In genomic region chr2:87691899-87692592, GRCh38 we compare ENCODE assay signal across 9 cellular contexts. TPM values are rescaled to one million over a fixed set of nuclear protein-coding genes. Genes with fewer than 3 reads are reported as not detected.
DNase-seq lines count a peak whose midpoint lies in the region; ATAC-seq and TF ChIP-seq lines count a peak whose summit lies in the region.
"Not testable (repeated sequence)": the region's sequence is repeated elsewhere in the genome, so short reads cannot be mapped to it uniquely, and the experiment has no call there.
"Had no signal": no experiment of that assay in that cellular context is flagged by ENCODE, and none has a peak within 500 bp of the region (broad histone marks: within the 10 kb centered on the region; RNA-seq: fewer than 3 reads in every experiment).

No MANE protein-coding gene starts in this region.

- not testable (repeated sequence) for H3K36me3 ChIP-seq in Karpas-422 (ENCODE audit: insufficient read depth, low read length); endodermal cell (ENCODE audit: control insufficient read depth, insufficient read depth, low read length)

- DNase-seq in Karpas-422 (peak; percentile 11), endodermal cell (peak; percentile 6), osteocyte (ENCODE audit: extremely low spot score, unreplicated experiment) (peak; percentile 1)
- not testable (repeated sequence) for DNase-seq in activated CD4-positive, alpha-beta T cell treated with anti-CD3 and anti-CD28 coated beads, Interleukin-2, amount 10 ng/mL, durations not matched to agents 24 days and 14 days; activated naive CD8-positive, alpha-beta T cell treated with anti-CD3 and anti-CD28 coated beads for 36 hours; stimulated activated naive CD8-positive, alpha-beta T cell treated with anti-CD3 and anti-CD28 coated beads, Interleukin-15, amount 100 ng/mL, for 72 hours

- not testable (repeated sequence) for H3K4me1 ChIP-seq in Karpas-422 (ENCODE audit: low read length); endodermal cell (ENCODE audit: control insufficient read depth, insufficient read depth, low read length)

- not testable (repeated sequence) for H3K9ac ChIP-seq in Karpas-422 (ENCODE audit: low read length); endodermal cell (ENCODE audit: extremely low read depth, low read length, poor library complexity, severe bottlenecking)

- not testable (repeated sequence) for H3K27ac ChIP-seq in Karpas-422 (ENCODE audit: low read length); endodermal cell (ENCODE audit: low read depth, low read length)

- not testable (repeated sequence) for TF ChIP-seq CTCF in endodermal cell (conservative IDR thresholded peaks at IDR 0.05); osteocyte (IDR thresholded peaks at IDR 0.05)

- not testable (repeated sequence) for H3K79me2 ChIP-seq in Karpas-422 (ENCODE audit: low read length)

- H3K9me3 Mint-ChIP-seq in activated CD4-positive, alpha-beta T cell treated with anti-CD3 and anti-CD28 coated beads, Interleukin-2, amount 10 ng/mL, durations not matched to agents 24 days and 14 days; activated T-helper 17 cell treated with anti-CD3 and anti-CD28 coated beads, Interleukin-2, amount 50 U/mL, for 72 hours; activated naive CD8-positive, alpha-beta T cell treated with anti-CD3 and anti-CD28 coated beads for 36 hours; endodermal cell; osteocyte (ENCODE audit: unreplicated experiment); stimulated activated naive CD8-positive, alpha-beta T cell treated with anti-CD3 and anti-CD28 coated beads, Interleukin-15, amount 100 ng/mL, for 72 hours: not testable (repeated sequence)

- peak overlapping the region; percentile 52 for H3K4me3 Mint-ChIP-seq in activated CD4-positive, alpha-beta T cell treated with anti-CD3 and anti-CD28 coated beads, Interleukin-2, amount 10 ng/mL, durations not matched to agents 24 days and 14 days
- peak overlapping the region; percentile 26 for H3K4me3 Mint-ChIP-seq in activated T-helper 17 cell treated with anti-CD3 and anti-CD28 coated beads, Interleukin-2, amount 50 U/mL, for 72 hours
- not testable (repeated sequence) for H3K4me3 Mint-ChIP-seq in activated naive CD8-positive, alpha-beta T cell treated with anti-CD3 and anti-CD28 coated beads for 36 hours; endodermal cell; osteocyte (ENCODE audit: unreplicated experiment); stimulated activated naive CD8-positive, alpha-beta T cell treated with anti-CD3 and anti-CD28 coated beads, Interleukin-15, amount 100 ng/mL, for 72 hours

- H3K9me2 ChIP-seq in Karpas-422 (replicated peaks; ENCODE audit: insufficient read depth, low read length), result not testable (repeated sequence)

- not testable (repeated sequence) for H3K4me2 ChIP-seq in Karpas-422 (ENCODE audit: low read depth, low read length, poor library complexity, severe bottlenecking)

- ATAC-seq in activated T-helper 17 cell treated with anti-CD3 and anti-CD28 coated beads, Interleukin-2, amount 50 U/mL, for 72 hours (replicated peaks), result peak; percentile 76
- ATAC-seq in stimulated activated naive CD8-positive, alpha-beta T cell treated with anti-CD3 and anti-CD28 coated beads, Interleukin-15, amount 100 ng/mL, for 72 hours, result peak; percentile 90

- H3K36me3 Mint-ChIP-seq in activated CD4-positive, alpha-beta T cell treated with anti-CD3 and anti-CD28 coated beads, Interleukin-2, amount 10 ng/mL, durations not matched to agents 24 days and 14 days (ENCODE audit: low read depth); activated T-helper 17 cell treated with anti-CD3 and anti-CD28 coated beads, Interleukin-2, amount 50 U/mL, for 72 hours (ENCODE audit: low read depth); activated naive CD8-positive, alpha-beta T cell treated with anti-CD3 and anti-CD28 coated beads for 36 hours; endodermal cell (ENCODE audit: low read depth); osteocyte (ENCODE audit: unreplicated experiment): not testable (repeated sequence)

- peak overlapping the region; percentile 94 for H3K27ac Mint-ChIP-seq in activated CD4-positive, alpha-beta T cell treated with anti-CD3 and anti-CD28 coated beads, Interleukin-2, amount 10 ng/mL, durations not matched to agents 24 days and 14 days
- H3K27ac Mint-ChIP-seq in activated T-helper 17 cell treated with anti-CD3 and anti-CD28 coated beads, Interleukin-2, amount 50 U/mL, for 72 hours; endodermal cell; osteocyte (ENCODE audit: unreplicated experiment): not testable (repeated sequence)
- peak overlapping the region; percentile 25 for H3K27ac Mint-ChIP-seq in activated naive CD8-positive, alpha-beta T cell treated with anti-CD3 and anti-CD28 coated beads for 36 hours
- H3K27ac Mint-ChIP-seq in stimulated activated naive CD8-positive, alpha-beta T cell treated with anti-CD3 and anti-CD28 coated beads, Interleukin-15, amount 100 ng/mL, for 72 hours, result peak overlapping the region in 1 of 2 donors; percentile 27

- not testable (repeated sequence) for H4K20me1 ChIP-seq in Karpas-422 (ENCODE audit: insufficient read depth, low read depth, low read length)

- H3K4me3 ChIP-seq in Karpas-422 (ENCODE audit: low read length); endodermal cell (ENCODE audit: low read length): not testable (repeated sequence)

- not testable (repeated sequence) for H3K9me3 ChIP-seq in Karpas-422 (ENCODE audit: low read length); endodermal cell (ENCODE audit: control insufficient read depth, low read length)

- not testable (repeated sequence) for H3K27me3 ChIP-seq in Karpas-422 (ENCODE audit: low read length); endodermal cell (ENCODE audit: control insufficient read depth, insufficient read depth, low read length, poor library complexity, severe bottlenecking)

- H3K4me1 Mint-ChIP-seq in activated CD4-positive, alpha-beta T cell treated with anti-CD3 and anti-CD28 coated beads, Interleukin-2, amount 10 ng/mL, durations not matched to agents 24 days and 14 days; activated T-helper 17 cell treated with anti-CD3 and anti-CD28 coated beads, Interleukin-2, amount 50 U/mL, for 72 hours; activated naive CD8-positive, alpha-beta T cell treated with anti-CD3 and anti-CD28 coated beads for 36 hours; endodermal cell; osteocyte (ENCODE audit: unreplicated experiment): not testable (repeated sequence)
- peaks cover 12% of the 10 kb centered on the region for H3K4me1 Mint-ChIP-seq in stimulated activated naive CD8-positive, alpha-beta T cell treated with anti-CD3 and anti-CD28 coated beads, Interleukin-15, amount 100 ng/mL, for 72 hours

- intact Hi-C loops in activated CD4-positive, alpha-beta T cell treated with anti-CD3 and anti-CD28 coated beads, Interleukin-2, amount 10 ng/mL, durations not matched to agents 24 days and 14 days (cut with micrococcal nuclease), result not testable (repeated sequence)

- not testable (repeated sequence) for H3K27me3 Mint-ChIP-seq in activated CD4-positive, alpha-beta T cell treated with anti-CD3 and anti-CD28 coated beads, Interleukin-2, amount 10 ng/mL, durations not matched to agents 24 days and 14 days; activated T-helper 17 cell treated with anti-CD3 and anti-CD28 coated beads, Interleukin-2, amount 50 U/mL, for 72 hours; activated naive CD8-positive, alpha-beta T cell treated with anti-CD3 and anti-CD28 coated beads for 36 hours; endodermal cell (ENCODE audit: insufficient read depth); osteocyte (ENCODE audit: unreplicated experiment); stimulated activated naive CD8-positive, alpha-beta T cell treated with anti-CD3 and anti-CD28 coated beads, Interleukin-15, amount 100 ng/mL, for 72 hours

- WGBS in endodermal cell (ENCODE audit: insufficient coverage in 1 of 2, insufficient read length in 1 of 2), 2 experiments, result no CpG with 5 or more reads among the region's 1 CpG

- not testable (repeated sequence) for H2AFZ ChIP-seq in Karpas-422 (ENCODE audit: low read length)

RNA-seq across cellular contexts. Expression of gene PLGLB2, which starts 55.8 kb away (rescaled TPM):
- total RNA-seq in Karpas-422 (2014; rRNA removed; shearing (Covaris generic); ENCODE audit: low replicate concordance), result 3.2 and 11.1 TPM in 2 replicates
- total RNA-seq in activated CD4-positive, alpha-beta T cell treated with anti-CD3 and anti-CD28 coated beads, Interleukin-2, amount 10 ng/mL, durations not matched to agents 24 days and 14 days, result 1.8 and 2.7 TPM in 2 replicates
- 1 to 10 TPM; 1.6 to 2.6 TPM for total RNA-seq in activated T-helper 17 cell treated with anti-CD3 and anti-CD28 coated beads, Interleukin-2, amount 50 U/mL, for 72 hours
- total RNA-seq in activated naive CD8-positive, alpha-beta T cell treated with anti-CD3 and anti-CD28 coated beads for 36 hours, result under 1 TPM; 0.49 to 0.68 TPM
- total RNA-seq in endodermal cell, result under 1 TPM; 0.15 to 0.64 TPM
- polyA plus RNA-seq in endodermal cell (2013, experiment 1 of 2), result not detected
- not detected for polyA plus RNA-seq in endodermal cell (2013, experiment 2 of 2)
- total RNA-seq in osteocyte, result 5.9 and 7.0 TPM in 2 replicates
- total RNA-seq: CD4-positive, CD25-positive, alpha-beta regulatory T cell; G401 had no signal
